In the genomic region with DNA sequence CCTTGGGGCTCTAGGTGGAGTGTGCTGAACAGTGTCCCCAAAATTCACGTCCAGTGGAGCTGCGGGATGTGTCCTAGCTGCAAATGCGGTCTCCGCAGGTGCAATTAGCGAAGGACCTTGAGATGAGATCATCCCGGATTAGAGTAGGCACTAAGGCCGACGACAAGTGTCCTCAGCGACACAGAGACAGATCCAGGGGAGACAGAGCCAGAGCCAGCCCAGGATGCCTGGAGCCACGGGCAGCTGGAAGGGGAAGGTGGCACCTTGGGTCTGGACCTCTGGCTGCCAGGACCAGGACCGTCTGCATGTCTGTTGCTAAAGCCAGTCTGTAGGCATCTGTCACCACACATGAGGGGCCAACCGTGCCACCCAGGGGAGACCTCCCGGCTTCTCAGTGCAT, we compare ENCODE assay signal across 17 cellular contexts. TPM values are rescaled to one million over a fixed set of nuclear protein-coding genes. Genes with fewer than 3 reads are reported as not detected.
DNase-seq lines count a peak whose midpoint lies in the region; ATAC-seq and TF ChIP-seq lines count a peak whose summit lies in the region.
"Had no signal": no experiment of that assay in that cellular context is flagged by ENCODE, and none has a peak within 500 bp of the region (broad histone marks: within the 10 kb centered on the region; RNA-seq: fewer than 3 reads in every experiment).

No MANE protein-coding gene starts in this region.

- H3K9me3 Mint-ChIP-seq in activated naive CD8-positive, alpha-beta T cell treated with anti-CD3 and anti-CD28 coated beads, Interleukin-2, amount 10 ng/mL, durations not matched to agents 7 days and 5 days: no peaks in the 10 kb centered on the region
- H3K9me3 Mint-ChIP-seq in activated naive CD8-positive, alpha-beta T cell treated with anti-CD3 and anti-CD28 coated beads for 36 hours: no peaks in the 10 kb centered on the region
- H3K9me3 Mint-ChIP-seq in activated T-helper 17 cell treated with anti-CD3 and anti-CD28 coated beads, Interleukin-2, amount 50 U/mL, for 72 hours: no peaks in the 10 kb centered on the region
- H3K9me3 Mint-ChIP-seq: activated naive CD4-positive, alpha-beta T cell treated with anti-CD3 and anti-CD28 coated beads for 36 hours; natural killer cell; stimulated activated naive CD8-positive, alpha-beta T cell treated with anti-CD3 and anti-CD28 coated beads, Interleukin-15, Interleukin-2, amounts not matched to agents 100 ng/mL and 50 ng/mL, for 24 hours had no signal

- ATAC-seq in activated naive CD8-positive, alpha-beta T cell treated with anti-CD3 and anti-CD28 coated beads, Interleukin-2, amount 10 ng/mL, durations not matched to agents 7 days and 5 days (ENCODE audit: low read depth): no peak
- peak; percentile 6 for ATAC-seq in activated T-helper 17 cell treated with anti-CD3 and anti-CD28 coated beads, Interleukin-2, amount 50 U/mL, for 72 hours (replicated peaks)
- ATAC-seq in right lobe of liver (peak in 1 of 4 donors; percentile 0), GM19463 (IDR thresholded peaks at IDR 0.05; ENCODE audit: unreplicated experiment) (no peak)
- ATAC-seq: activated CD4-positive, CD25-positive, alpha-beta regulatory T cell treated with anti-CD3 and anti-CD28 coated beads, Interleukin-2, amount 50 U/mL, for 24 hours had no signal

- H3K4me1 Mint-ChIP-seq in activated naive CD8-positive, alpha-beta T cell treated with anti-CD3 and anti-CD28 coated beads, Interleukin-2, amount 10 ng/mL, durations not matched to agents 7 days and 5 days: peaks cover 6% of the 10 kb centered on the region
- peaks cover 12% of the 10 kb centered on the region for H3K4me1 Mint-ChIP-seq in activated naive CD8-positive, alpha-beta T cell treated with anti-CD3 and anti-CD28 coated beads for 36 hours
- peaks cover 4% of the 10 kb centered on the region for H3K4me1 Mint-ChIP-seq in activated T-helper 17 cell treated with anti-CD3 and anti-CD28 coated beads, Interleukin-2, amount 50 U/mL, for 72 hours
- H3K4me1 Mint-ChIP-seq: natural killer cell had no signal

- no peaks in the 10 kb centered on the region for H3K9me3 ChIP-seq in right lobe of liver

- H3K4me3 Mint-ChIP-seq in activated naive CD8-positive, alpha-beta T cell treated with anti-CD3 and anti-CD28 coated beads, Interleukin-2, amount 10 ng/mL, durations not matched to agents 7 days and 5 days: no peak overlapping the region
- H3K4me3 Mint-ChIP-seq in activated naive CD8-positive, alpha-beta T cell treated with anti-CD3 and anti-CD28 coated beads for 36 hours: no peak overlapping the region
- H3K4me3 Mint-ChIP-seq in activated T-helper 17 cell treated with anti-CD3 and anti-CD28 coated beads, Interleukin-2, amount 50 U/mL, for 72 hours: no peak overlapping the region
- H3K4me3 Mint-ChIP-seq: activated naive CD4-positive, alpha-beta T cell treated with anti-CD3 and anti-CD28 coated beads for 36 hours; natural killer cell; stimulated activated naive CD8-positive, alpha-beta T cell treated with anti-CD3 and anti-CD28 coated beads, Interleukin-15, Interleukin-2, amounts not matched to agents 100 ng/mL and 50 ng/mL, for 24 hours had no signal

- H3K36me3 ChIP-seq in right lobe of liver: peaks cover 0 to 10% (median 0%) of the 10 kb centered on the region in 4 donors

- H3K27ac ChIP-seq in right lobe of liver: peak overlapping the region in 2 of 3 donors; percentile 99 to 100

- H3K27me3 Mint-ChIP-seq in activated naive CD8-positive, alpha-beta T cell treated with anti-CD3 and anti-CD28 coated beads, Interleukin-2, amount 10 ng/mL, durations not matched to agents 7 days and 5 days: no peaks in the 10 kb centered on the region
- H3K27me3 Mint-ChIP-seq in activated naive CD8-positive, alpha-beta T cell treated with anti-CD3 and anti-CD28 coated beads for 36 hours: no peaks in the 10 kb centered on the region
- no peaks in the 10 kb centered on the region for H3K27me3 Mint-ChIP-seq in activated T-helper 17 cell treated with anti-CD3 and anti-CD28 coated beads, Interleukin-2, amount 50 U/mL, for 72 hours
- H3K27me3 Mint-ChIP-seq: stimulated activated naive CD8-positive, alpha-beta T cell treated with anti-CD3 and anti-CD28 coated beads, Interleukin-15, Interleukin-2, amounts not matched to agents 100 ng/mL and 50 ng/mL, for 24 hours had no signal

- peak overlapping the region; percentile 6 for H3K27ac Mint-ChIP-seq in activated naive CD8-positive, alpha-beta T cell treated with anti-CD3 and anti-CD28 coated beads, Interleukin-2, amount 10 ng/mL, durations not matched to agents 7 days and 5 days
- H3K27ac Mint-ChIP-seq in activated naive CD8-positive, alpha-beta T cell treated with anti-CD3 and anti-CD28 coated beads for 36 hours: no peak overlapping the region
- H3K27ac Mint-ChIP-seq in activated T-helper 17 cell treated with anti-CD3 and anti-CD28 coated beads, Interleukin-2, amount 50 U/mL, for 72 hours: peak overlapping the region; percentile 59
- H3K27ac Mint-ChIP-seq: activated naive CD4-positive, alpha-beta T cell treated with anti-CD3 and anti-CD28 coated beads for 36 hours; stimulated activated naive CD8-positive, alpha-beta T cell treated with anti-CD3 and anti-CD28 coated beads, Interleukin-15, Interleukin-2, amounts not matched to agents 100 ng/mL and 50 ng/mL, for 24 hours had no signal

- TF ChIP-seq POLR2A in right lobe of liver (IDR thresholded peaks at IDR 0.05) (no peak), lower leg skin (IDR thresholded peaks at IDR 0.05) (no peak)

- peaks cover 8% of the 10 kb centered on the region for H3K36me3 Mint-ChIP-seq in activated naive CD8-positive, alpha-beta T cell treated with anti-CD3 and anti-CD28 coated beads, Interleukin-2, amount 10 ng/mL, durations not matched to agents 7 days and 5 days
- H3K36me3 Mint-ChIP-seq in activated naive CD8-positive, alpha-beta T cell treated with anti-CD3 and anti-CD28 coated beads for 36 hours: peaks cover 34% of the 10 kb centered on the region
- peaks cover 94% of the 10 kb centered on the region for H3K36me3 Mint-ChIP-seq in activated T-helper 17 cell treated with anti-CD3 and anti-CD28 coated beads, Interleukin-2, amount 50 U/mL, for 72 hours (ENCODE audit: low read depth)
- H3K36me3 Mint-ChIP-seq: natural killer cell had no signal

- POLR2A ChIA-PET in activated naive CD8-positive, alpha-beta T cell treated with anti-CD3 and anti-CD28 coated beads, Interleukin-2, amount 10 ng/mL, durations not matched to agents 7 days and 5 days (lab: Charles Lee): interaction anchor here (0.5 kb wide), 1 partner anchor 22 kb away, joined by 4 read pairs; no protein-coding TSS in a partner anchor

- intact Hi-C loops in right lobe of liver (cut with DNase I) (no loop called here), lower leg skin (cut with DNase I; ENCODE audit: low total_unique reads) (no loop called here)

- H3K4me3 ChIP-seq in right lobe of liver (peak overlapping the region in 2 of 3 donors; percentile 80 to 83), lower leg skin (ENCODE audit: low read depth, poor library complexity, severe bottlenecking) (no peak overlapping the region)
- H3K4me3 ChIP-seq: lung had no signal

- peaks cover 2 to 68% (median 27%) of the 10 kb centered on the region in 4 donors for H3K4me1 ChIP-seq in right lobe of liver

- no peak for DNase-seq in activated naive CD8-positive, alpha-beta T cell treated with anti-CD3 and anti-CD28 coated beads, Interleukin-2, amount 10 ng/mL, durations not matched to agents 7 days and 5 days
- DNase-seq in activated naive CD8-positive, alpha-beta T cell treated with anti-CD3 and anti-CD28 coated beads for 36 hours: no peak
- no peak for DNase-seq in right lobe of liver
- DNase-seq in NCI-H1436 (lab: John Stamatoyannopoulos, UW): no peak
- DNase-seq in midbrain (lab: John Stamatoyannopoulos, UW): no peak
- no peak for DNase-seq in lower leg skin (ENCODE audit: low spot score in 2 of 2)
- DNase-seq: activated naive CD4-positive, alpha-beta T cell treated with anti-CD3 and anti-CD28 coated beads for 36 hours; dermis blood vessel endothelial cell; erythroblast; natural killer cell; NCI-H187; NCI-H446 had no signal

- no peak for TF ChIP-seq CTCF in right lobe of liver (IDR thresholded peaks at IDR 0.05)
- TF ChIP-seq CTCF in lower leg skin (IDR thresholded peaks at IDR 0.05): no peak

- no peaks in the 10 kb centered on the region for H3K27me3 ChIP-seq in right lobe of liver

- WGBS in right lobe of liver (ENCODE audit: insufficient coverage, low coverage, low lambda C conversion rate, missing lambda C conversion rate): no CpG with 5 or more reads among the region's 13 CpGs
- 87% methylated on average over 13 of the region's 13 CpGs for WGBS in lower leg skin, 2 donors

RNA-seq across cellular contexts. Expression of gene SLC7A5, which starts 24.5 kb away (rescaled TPM):
- total RNA-seq in activated naive CD8-positive, alpha-beta T cell treated with anti-CD3 and anti-CD28 coated beads, Interleukin-2, amount 10 ng/mL, durations not matched to agents 7 days and 5 days: 10 to 100 TPM; 59.2 to 63.9 TPM
- 100 to 1,000 TPM; 298 to 301 TPM for total RNA-seq in activated naive CD8-positive, alpha-beta T cell treated with anti-CD3 and anti-CD28 coated beads for 36 hours
- 100 to 1,000 TPM; 130 to 233 TPM for total RNA-seq in activated T-helper 17 cell treated with anti-CD3 and anti-CD28 coated beads, Interleukin-2, amount 50 U/mL, for 72 hours
- total RNA-seq in right lobe of liver: 10 to 100 TPM in 5 of 6 experiments, 1 to 10 TPM in 1; 7.0 to 16.3 (median 12.4) TPM
- total RNA-seq in lower leg skin: 10 to 100 TPM in 3 of 4 donors, 1 to 10 TPM in 1; 8.0 to 39.0 (median 19.4) TPM
